1 cellular context compared by ENCODE assay signal in the genomic region with DNA sequence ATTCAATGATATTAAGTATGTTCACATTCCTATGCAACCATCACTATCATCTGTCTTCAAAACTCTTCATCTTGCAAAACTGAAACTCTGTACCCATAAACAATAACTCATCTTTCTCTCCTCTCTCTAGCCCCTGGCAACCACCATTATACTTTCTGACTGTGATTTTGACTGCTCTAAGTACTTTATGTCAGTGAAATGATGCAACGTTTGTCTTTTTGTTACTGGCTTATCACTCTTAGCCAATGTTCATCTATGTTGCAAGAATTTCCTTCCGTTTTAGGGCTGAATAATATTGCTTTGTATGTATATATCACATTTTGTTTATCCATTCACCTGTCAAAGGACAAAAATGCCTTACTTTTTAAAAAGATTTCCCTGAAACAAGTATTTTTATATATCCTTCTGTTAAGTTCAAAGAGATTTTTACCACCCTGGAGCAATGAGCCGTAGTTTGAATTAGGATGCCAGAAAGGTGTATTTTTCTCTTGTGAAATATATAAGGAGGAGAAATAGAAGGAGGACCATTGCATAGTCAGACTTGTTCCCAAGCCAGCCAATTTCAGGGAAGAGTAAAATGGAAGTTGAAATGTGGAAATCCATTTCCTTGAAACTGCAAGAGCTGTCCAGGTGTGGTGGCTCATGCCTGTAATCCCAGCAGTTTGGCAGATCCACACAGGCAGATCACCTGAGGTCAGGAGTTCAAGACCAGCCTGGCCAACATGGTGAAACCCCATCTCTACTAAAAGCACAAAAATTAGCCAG.
A peak's percentile ranks its signal among the peaks of the same experiment; 100 is the strongest.
TF ChIP-seq lines count a peak whose summit lies in the region.

No MANE protein-coding gene starts in this region.

TF ChIP-seq in K562, 482 proteins besides CTCF, POLR2A, EP300 and RAD21 (continued from another document and continues in another):
- TF ChIP-seq CREB3 (tag; conservative IDR thresholded peaks at IDR 0.05; ENCODE audit: low read depth) (no peak), ZNF224 (CRISPR knock-in tag; IDR thresholded peaks at IDR 0.05) (no peak), PHF21A (IDR thresholded peaks at IDR 0.05; ENCODE audit: borderline replicate concordance, low read depth) (no peak), CREM (IDR thresholded peaks at IDR 0.05; ENCODE audit: low read depth) (no peak), PKNOX1 (IDR thresholded peaks at IDR 0.05) (peak; percentile 56), TRIM25 (IDR thresholded peaks at IDR 0.05; ENCODE audit: borderline replicate concordance) (no peak), NFIC (IDR thresholded peaks at IDR 0.05) (no peak), LARP7 (IDR thresholded peaks at IDR 0.05) (no peak), SMARCA4 (IDR thresholded peaks at IDR 0.05) (peak; percentile 67; the same call in 1 of the 2 replicates), CBX2 (IDR thresholded peaks at IDR 0.05; ENCODE audit: insufficient read depth, low read length, poor library complexity, severe bottlenecking) (no peak), NBN (IDR thresholded peaks at IDR 0.05; ENCODE audit: low read depth) (no peak; the same call in 1 of the 2 replicates), CXXC5 (CRISPR knock-in tag; IDR thresholded peaks at IDR 0.05) (peak; percentile 49; the same call in 1 of the 2 replicates), HMBOX1 (IDR thresholded peaks at IDR 0.05) (no peak), BRD9 (IDR thresholded peaks at IDR 0.05; ENCODE audit: low read depth, partially characterized antibody) (peak; percentile 54), FOSL1 (tag; conservative IDR thresholded peaks at IDR 0.05) (no peak), SREBF1 (IDR thresholded peaks at IDR 0.05; ENCODE audit: borderline replicate concordance, low read depth, low read length) (no peak), CEBPB (tag; IDR thresholded peaks at IDR 0.05) (peak; percentile 98), SIN3B (IDR thresholded peaks at IDR 0.05; ENCODE audit: low read depth) (no peak), HDAC2 (IDR thresholded peaks at IDR 0.05) (peak; percentile 32; the same call in 1 of the 2 replicates), SOX6 (IDR thresholded peaks at IDR 0.05) (peak; percentile 86), FIP1L1 (IDR thresholded peaks at IDR 0.05; ENCODE audit: low read depth, low read length, poor library complexity, severe bottlenecking) (no peak), TBP (optimal IDR thresholded peaks at IDR 0.05; ENCODE audit: low read depth, low read length) (no peak), SRSF1 (IDR thresholded peaks at IDR 0.05; ENCODE audit: low read depth, low read length) (no peak), ZNF347 (CRISPR knock-in tag; IDR thresholded peaks at IDR 0.05; ENCODE audit: low read depth) (no peak), ETV1 (tag; conservative IDR thresholded peaks at IDR 0.05; ENCODE audit: low read depth) (peak; percentile 84), ZNF23 (CRISPR knock-in tag; IDR thresholded peaks at IDR 0.05) (no peak), DMBX1 (CRISPR knock-in tag; IDR thresholded peaks at IDR 0.05; ENCODE audit: borderline replicate concordance) (no peak), ZBTB8A (IDR thresholded peaks at IDR 0.05; ENCODE audit: partially characterized antibody) (no peak), MAFG (tag; conservative IDR thresholded peaks at IDR 0.05) (no peak), ZBTB17 (CRISPR knock-in tag; IDR thresholded peaks at IDR 0.05) (no peak), MEF2A (IDR thresholded peaks at IDR 0.05; ENCODE audit: control insufficient read depth, low read depth, low read length) (no peak), CEBPG (CRISPR knock-in tag; IDR thresholded peaks at IDR 0.05) (peak; percentile 92), CEBPG (tag; conservative IDR thresholded peaks at IDR 0.05 in 1 of 2, IDR thresholded peaks at IDR 0.05 in 1 of 2) (peak; percentile 98), TCF7L2 (IDR thresholded peaks at IDR 0.05; ENCODE audit: low read depth, low read length) (no peak), PTTG1 (tag; IDR thresholded peaks at IDR 0.05; ENCODE audit: low read depth) (no peak), MTA1 (IDR thresholded peaks at IDR 0.05; ENCODE audit: borderline replicate concordance) (no peak), NONO (IDR thresholded peaks at IDR 0.05; ENCODE audit: low read depth in 2 of 2, low read length in 1 of 2) (no peak), C11orf30 (IDR thresholded peaks at IDR 0.05; ENCODE audit: low read depth) (peak; percentile 41; the same call in 1 of the 2 replicates), ZNF384 (IDR thresholded peaks at IDR 0.05; ENCODE audit: low read depth, low read length) (no peak), CBFA2T2 (conservative IDR thresholded peaks at IDR 0.05) (no peak), JUND (IDR thresholded peaks at IDR 0.05; ENCODE audit: borderline replicate concordance, low read depth, low read length) (peak; percentile 76), JUND (tag; IDR thresholded peaks at IDR 0.05; ENCODE audit: borderline replicate concordance, low read depth, low read length) (no peak; the same call in 2 of the 3 replicates), NFATC3 (IDR thresholded peaks at IDR 0.05) (no peak), NCOA2 (IDR thresholded peaks at IDR 0.05; ENCODE audit: partially characterized antibody in 2 of 2) (no peak), CHD2 (IDR thresholded peaks at IDR 0.05; ENCODE audit: low read depth, low read length) (no peak), ZSCAN32 (CRISPR knock-in tag; IDR thresholded peaks at IDR 0.05) (peak; percentile 74; the same call in 1 of the 2 replicates), JUN (IDR thresholded peaks at IDR 0.05; ENCODE audit: borderline replicate concordance, low read depth, low read length) (peak; percentile 59; the same call in 1 of the 2 replicates), JUN (CRISPR knock-in tag; IDR thresholded peaks at IDR 0.05; ENCODE audit: borderline replicate concordance) (no peak), ETS2 (tag; IDR thresholded peaks at IDR 0.05; ENCODE audit: borderline replicate concordance, poor library complexity, severe bottlenecking) (no peak), CBFB (CRISPR knock-in tag; IDR thresholded peaks at IDR 0.05) (no peak), DPF2 (IDR thresholded peaks at IDR 0.05) (peak; percentile 77), EP400 (IDR thresholded peaks at IDR 0.05) (peak; percentile 44), ARID2 (IDR thresholded peaks at IDR 0.05) (no peak), ZBTB49 (CRISPR knock-in tag; IDR thresholded peaks at IDR 0.05; ENCODE audit: borderline replicate concordance) (no peak), USF2 (CRISPR knock-in tag; IDR thresholded peaks at IDR 0.05) (no peak), POLR3G (IDR thresholded peaks at IDR 0.05; ENCODE audit: extremely low read depth, insufficient read length, insufficient replicate concordance) (no peak), ZNF253 (CRISPR knock-in tag; conservative IDR thresholded peaks at IDR 0.05) (no peak)
- TF ChIP-seq, protein P1, sequence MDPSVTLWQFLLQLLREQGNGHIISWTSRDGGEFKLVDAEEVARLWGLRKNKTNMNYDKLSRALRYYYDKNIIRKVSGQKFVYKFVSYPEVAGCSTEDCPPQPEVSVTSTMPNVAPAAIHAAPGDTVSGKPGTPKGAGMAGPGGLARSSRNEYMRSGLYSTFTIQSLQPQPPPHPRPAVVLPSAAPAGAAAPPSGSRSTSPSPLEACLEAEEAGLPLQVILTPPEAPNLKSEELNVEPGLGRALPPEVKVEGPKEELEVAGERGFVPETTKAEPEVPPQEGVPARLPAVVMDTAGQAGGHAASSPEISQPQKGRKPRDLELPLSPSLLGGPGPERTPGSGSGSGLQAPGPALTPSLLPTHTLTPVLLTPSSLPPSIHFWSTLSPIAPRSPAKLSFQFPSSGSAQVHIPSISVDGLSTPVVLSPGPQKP (CRISPR knock-in tag; IDR thresholded peaks at IDR 0.05) = no peak
- TF ChIP-seq, protein P2, sequence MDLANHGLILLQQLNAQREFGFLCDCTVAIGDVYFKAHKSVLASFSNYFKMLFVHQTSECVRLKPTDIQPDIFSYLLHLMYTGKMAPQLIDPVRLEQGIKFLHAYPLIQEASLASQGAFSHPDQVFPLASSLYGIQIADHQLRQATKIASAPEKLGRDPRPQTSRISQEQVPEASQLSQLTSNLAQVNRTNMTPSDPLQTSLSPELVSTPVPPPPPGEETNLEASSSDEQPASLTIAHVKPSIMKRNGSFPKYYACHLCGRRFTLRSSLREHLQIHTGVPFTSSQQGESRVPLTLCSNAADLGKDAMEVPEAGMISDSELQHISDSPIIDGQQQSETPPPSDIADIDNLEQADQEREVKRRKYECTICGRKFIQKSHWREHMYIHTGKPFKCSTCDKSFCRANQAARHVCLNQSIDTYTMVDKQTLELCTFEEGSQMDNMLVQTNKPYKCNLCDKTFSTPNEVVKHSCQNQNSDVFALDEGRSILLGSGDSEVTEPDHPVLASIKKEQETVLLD (IDR thresholded peaks at IDR 0.05) = no peak
- TF ChIP-seq, protein P3, sequence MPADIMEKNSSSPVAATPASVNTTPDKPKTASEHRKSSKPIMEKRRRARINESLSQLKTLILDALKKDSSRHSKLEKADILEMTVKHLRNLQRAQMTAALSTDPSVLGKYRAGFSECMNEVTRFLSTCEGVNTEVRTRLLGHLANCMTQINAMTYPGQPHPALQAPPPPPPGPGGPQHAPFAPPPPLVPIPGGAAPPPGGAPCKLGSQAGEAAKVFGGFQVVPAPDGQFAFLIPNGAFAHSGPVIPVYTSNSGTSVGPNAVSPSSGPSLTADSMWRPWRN (IDR thresholded peaks at IDR 0.05; ENCODE audit: low read depth) = 0 out of 2 replicates have a peak, but pooled peaks have one; percentile 11
- TF ChIP-seq, protein P4, sequence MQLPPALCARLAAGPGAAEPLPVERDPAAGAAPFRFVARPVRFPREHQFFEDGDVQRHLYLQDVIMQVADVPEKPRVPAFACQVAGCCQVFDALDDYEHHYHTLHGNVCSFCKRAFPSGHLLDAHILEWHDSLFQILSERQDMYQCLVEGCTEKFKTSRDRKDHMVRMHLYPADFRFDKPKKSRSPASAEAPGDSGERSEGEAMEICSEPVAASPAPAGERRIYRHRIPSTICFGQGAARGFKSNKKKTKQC (CRISPR knock-in tag; IDR thresholded peaks at IDR 0.05) = no peak
